Comparison of ENCODE assay signal across 21 cellular contexts in genomic region chr1:153339802-153340201, GRCh38. TPM values are rescaled to one million over a fixed set of nuclear protein-coding genes. Genes with fewer than 3 reads are reported as not detected.
DNase-seq lines count a peak whose midpoint lies in the region; ATAC-seq and TF ChIP-seq lines count a peak whose summit lies in the region.
"Had no signal": no experiment of that assay in that cellular context is flagged by ENCODE, and none has a peak within 500 bp of the region (broad histone marks: within the 10 kb centered on the region; RNA-seq: fewer than 3 reads in every experiment).

No MANE protein-coding gene starts in this region.

- peaks cover 33% of the 10 kb centered on the region for H3K4me1 Mint-ChIP-seq in T-helper 1 cell treated with Interleukin-12 subunit alpha and Interleukin-12 subunit beta and Interleukin-4 antibody, amounts not matched to agents 30 μg/mL and 1 μg/mL, for 36 hours (ENCODE audit: low read depth)
- H3K4me1 Mint-ChIP-seq in T-helper 17 cell = peaks cover 30% of the 10 kb centered on the region

- peak overlapping the region; percentile 85 for H3K4me2 ChIP-seq in BLaER1
- H3K4me2 ChIP-seq: PC-9 had no signal

- peak; percentile 44 for ATAC-seq in T-helper 17 cell
- ATAC-seq: HCT116, K562 had no signal

- H3K27ac Mint-ChIP-seq in T-helper 1 cell treated with Interleukin-12 subunit alpha and Interleukin-12 subunit beta and Interleukin-4 antibody, amounts not matched to agents 30 μg/mL and 1 μg/mL, for 36 hours = peak overlapping the region; percentile 23
- no peak overlapping the region for H3K27ac Mint-ChIP-seq in T-helper 17 cell
- H3K27ac Mint-ChIP-seq: CD14-positive monocyte had no signal

- H3K9me3 ChIP-seq in BLaER1 (peaks cover 15% of the 10 kb centered on the region; the same call in 1 of the 2 replicates), T-helper 17 cell (ENCODE audit: control insufficient read depth, low read length, poor library complexity, severe bottlenecking) (no peaks in the 10 kb centered on the region)

- no peak overlapping the region for H3K4me3 ChIP-seq in BLaER1
- H3K4me3 ChIP-seq: K562, PC-9 had no signal

- no peaks in the 10 kb centered on the region for H3K36me3 ChIP-seq in BLaER1

- H3K9ac ChIP-seq in BLaER1 = no peak overlapping the region

- no peak overlapping the region for H3K27ac ChIP-seq in BLaER1
- H3K27ac ChIP-seq: PC-9 had no signal

- peaks cover 73% of the 10 kb centered on the region for H3K4me1 ChIP-seq in BLaER1

- H4K20me1 ChIP-seq in BLaER1 = no peaks in the 10 kb centered on the region

- DNase-seq in T-helper 1 cell (no peak), GM13977 (ENCODE audit: low spot score) (no peak), T-helper 17 cell (no peak), NCI-H446 (lab: John Stamatoyannopoulos, UW) (no peak), HK-2 (ENCODE audit: unreplicated experiment) (no peak), 8988T (no peak)
- DNase-seq: DMS79, GDM1, NCI-H1105, NCI-H187 treated with DMSO at 0.1 percent for 48 hours, NCI-H446 treated with DMSO at 0.1 percent for 48 hours, NCI-H748 treated with DMSO at 0.1 percent for 48 hours, PC-9 had no signal

- peak overlapping the region; percentile 33 for H3K4me3 Mint-ChIP-seq in T-helper 1 cell treated with Interleukin-12 subunit alpha and Interleukin-12 subunit beta and Interleukin-4 antibody, amounts not matched to agents 30 μg/mL and 1 μg/mL, for 36 hours
- H3K4me3 Mint-ChIP-seq in T-helper 17 cell = no peak overlapping the region
- H3K4me3 Mint-ChIP-seq: CD14-positive monocyte had no signal

- peak; percentile 2 for TF ChIP-seq CTCF in GM13977 (IDR thresholded peaks at IDR 0.05; ENCODE audit: extremely low read depth, insufficient read depth, missing control alignments)

- 0 out of 2 replicates have a peak, but pooled peaks cover 4% of the 10 kb centered on the region for H3K27me3 ChIP-seq in BLaER1

- peaks cover 23% of the 10 kb centered on the region for H3K27me3 Mint-ChIP-seq in T-helper 1 cell treated with Interleukin-12 subunit alpha and Interleukin-12 subunit beta and Interleukin-4 antibody, amounts not matched to agents 30 μg/mL and 1 μg/mL, for 36 hours (ENCODE audit: low read depth)
- H3K27me3 Mint-ChIP-seq in T-helper 17 cell = peaks cover 19% of the 10 kb centered on the region

- no peaks in the 10 kb centered on the region for H3K36me3 Mint-ChIP-seq in T-helper 1 cell treated with Interleukin-12 subunit alpha and Interleukin-12 subunit beta and Interleukin-4 antibody, amounts not matched to agents 30 μg/mL and 1 μg/mL, for 36 hours (ENCODE audit: low read depth)
- H3K36me3 Mint-ChIP-seq in T-helper 17 cell (ENCODE audit: low read depth) = no peaks in the 10 kb centered on the region
- H3K36me3 Mint-ChIP-seq: CD14-positive monocyte had no signal

- H3K9me3 Mint-ChIP-seq in T-helper 1 cell treated with Interleukin-12 subunit alpha and Interleukin-12 subunit beta and Interleukin-4 antibody, amounts not matched to agents 30 μg/mL and 1 μg/mL, for 36 hours = no peaks in the 10 kb centered on the region

- in situ Hi-C loops in GM13977 (cut with MboI; ENCODE audit: low pct_unique_long_range_greater_than_20kb, low sequenced_read_pairs, unreplicated experiment) = no loop called here

RNA-seq across cellular contexts. Expression of gene PGLYRP4, which starts 8.8 kb away (rescaled TPM):
- not detected for total RNA-seq in T-helper 17 cell
- total RNA-seq: A172, M059J, PC-9, SK-MEL-5 had no signal

RNA-seq across cellular contexts. Expression of gene S100A9, which starts 17.9 kb away (rescaled TPM):
- 100 to 1,000 TPM in 1 of 2 donors, 10 to 100 TPM in 1; 11.9 to 138 TPM for total RNA-seq in T-helper 17 cell
- total RNA-seq: A172, SK-MEL-5 had no signal

RNA-seq across cellular contexts. Expression of gene PGLYRP3, which starts 27.1 kb away (rescaled TPM):
- total RNA-seq in T-helper 17 cell = not detected
- total RNA-seq: A172, K562, M059J, PC-9, SK-MEL-5 had no signal

RNA-seq across cellular contexts. Expression of gene S100A12, which starts 35.6 kb away (rescaled TPM):
- 1 to 10 TPM; 2.0 to 9.1 TPM for total RNA-seq in T-helper 17 cell
- total RNA-seq: A172, K562, M059J, PC-9, SK-MEL-5 had no signal

RNA-seq across cellular contexts. Expression of gene S100A8, which starts 51.1 kb away (rescaled TPM):
- total RNA-seq in T-helper 17 cell = 100 to 1,000 TPM in 1 of 2 donors, 1 to 10 TPM in 1; 4.6 to 110 TPM
- total RNA-seq: A172, PC-9, SK-MEL-5 had no signal
